8 cellular contexts compared by ENCODE assay signal in genomic region chr3:184584001-184584891, GRCh38. TPM values are rescaled to one million over a fixed set of nuclear protein-coding genes. Genes with fewer than 3 reads are reported as not detected.
DNase-seq lines count a peak whose midpoint lies in the region; ATAC-seq, FAIRE-seq and TF ChIP-seq lines count a peak whose summit lies in the region.

No MANE protein-coding gene starts in this region.

- WGBS in small intestine, 3 donors, result 45 to 69% (median 62%) methylated on average over 39 to 43 of the region's 43 CpGs

- no peak for FAIRE-seq in endothelial cell of umbilical vein (lab: Jason Lieb, UNC)
- no peak for FAIRE-seq in small intestine (lab: Jason Lieb, UNC)

- peaks cover 5% of the 10 kb centered on the region for H3K4me1 ChIP-seq in endothelial cell of umbilical vein (ENCODE audit: control insufficient read depth, extremely low read depth, insufficient read depth, low read length)
- peaks cover 0 to 2% of the 10 kb centered on the region in 2 donors for H3K4me1 ChIP-seq in small intestine (ENCODE audit: control insufficient read depth in 2 of 2, insufficient read depth in 1 of 2, low read depth in 1 of 2, low read length in 1 of 2)

- peak overlapping the region; percentile 82 to 84 (median 84) for H3K27ac Mint-ChIP-seq in nephron

- intact Hi-C loops in endothelial cell of umbilical vein (cut with micrococcal nuclease), result loop anchor here (5.0 kb wide), 1 partner anchor 128 kb away; the partner anchor contains the start of gene MAGEF1

- POLR2A ChIA-PET in endothelial cell of umbilical vein (lab: Charles Lee), result no interaction called here

- CTCF ChIA-PET in endothelial cell of umbilical vein (lab: Charles Lee), result interaction anchor here (1.0 to 2.0 kb wide), 3 partner anchors 23 to 189 kb away, joined by 3 to 4 read pairs (median 3); partner anchors contain the start of gene EPHB3

- peak overlapping the region in 1 of 3 experiments; percentile 16 for H3K4me3 ChIP-seq in endothelial cell of umbilical vein (replicated peaks in 1 of 3; ENCODE audit: insufficient read depth in 1 of 3, low read depth in 1 of 3, low read length in 3 of 3)
- H3K4me3 ChIP-seq in small intestine (ENCODE audit: low read depth in 1 of 2, low read length in 2 of 2), result no peak overlapping the region

- H3K9me3 ChIP-seq in endothelial cell of umbilical vein (replicated peaks; ENCODE audit: control insufficient read depth, insufficient read depth, low read length), result no peaks in the 10 kb centered on the region
- no peaks in the 10 kb centered on the region for H3K9me3 ChIP-seq in small intestine (ENCODE audit: control insufficient read depth, low read depth)

- no peaks in the 10 kb centered on the region for H3K9me1 ChIP-seq in endothelial cell of umbilical vein (replicated peaks; ENCODE audit: control insufficient read depth, extremely low read depth, insufficient read depth, low read length)

- H3K27me3 ChIP-seq in endothelial cell of umbilical vein (ENCODE audit: control insufficient read depth in 2 of 2, insufficient read depth in 2 of 2, low read length in 2 of 2) (peaks cover 18 to 36% of the 10 kb centered on the region in 2 experiments), small intestine (ENCODE audit: control insufficient read depth in 2 of 2, insufficient read depth in 2 of 2, low read length in 2 of 2) (no peaks in the 10 kb centered on the region)

- H3K4me2 ChIP-seq in endothelial cell of umbilical vein (ENCODE audit: insufficient read depth, low read length), result peak overlapping the region; percentile 5

- H3K4me3 Mint-ChIP-seq in nephron, result peak overlapping the region; percentile 54 to 78 (median 59)

- TF ChIP-seq POLR2A in endothelial cell of umbilical vein (IDR thresholded peaks at IDR 0.05; ENCODE audit: low read depth, low read length), result no peak

- H2AFZ ChIP-seq in endothelial cell of umbilical vein (ENCODE audit: low read depth, low read length), result peak overlapping the region; percentile 24

- H3K9me3 Mint-ChIP-seq in nephron, result no peaks in the 10 kb centered on the region

- H4K20me1 ChIP-seq in endothelial cell of umbilical vein (replicated peaks; ENCODE audit: control insufficient read depth, extremely low read depth, insufficient read depth, low read length), result no peaks in the 10 kb centered on the region

- H3K36me3 ChIP-seq in endothelial cell of umbilical vein (ENCODE audit: control insufficient read depth in 2 of 2, extremely low read depth in 1 of 2, insufficient read depth in 2 of 2, low read length in 2 of 2) (no peaks in the 10 kb centered on the region), small intestine (ENCODE audit: control insufficient read depth in 2 of 2, insufficient read depth in 2 of 2, low read length in 2 of 2) (no peaks in the 10 kb centered on the region)

- DNase-seq in Ammon's horn (ENCODE audit: low spot score), result peak; percentile 39
- peak; percentile 17 for DNase-seq in MV-4-11 (lab: John Stamatoyannopoulos, UW)
- no peak for DNase-seq in endothelial cell of umbilical vein (ENCODE audit: low read depth, low spot score)
- DNase-seq in small intestine, result no peak
- no peak for DNase-seq in NCI-H1694 treated with DMSO at 0.1 percent for 48 hours (lab: John Stamatoyannopoulos, UW)
- DNase-seq in pons (ENCODE audit: low spot score), result no peak

- dilution Hi-C loops in endothelial cell of umbilical vein (cut with MboI; ENCODE audit: extremely low pct_ligation_motif_present, low sequenced_read_pairs), result no loop called here

- BruUV-seq in endothelial cell of umbilical vein (replicated peaks; lab: Mats Ljungman, UMichigan), result no TSS peak

- H3K79me2 ChIP-seq in endothelial cell of umbilical vein (ENCODE audit: control insufficient read depth, insufficient read depth, low read length), result no peaks in the 10 kb centered on the region

- no peak for ATAC-seq in HG03139 (IDR thresholded peaks at IDR 0.05; ENCODE audit: unreplicated experiment)

- peaks cover 27% of the 10 kb centered on the region for H3K36me3 Mint-ChIP-seq in nephron (ENCODE audit: low read depth)

- TF ChIP-seq CTCF in endothelial cell of umbilical vein (IDR thresholded peaks at IDR 0.05; ENCODE audit: extremely low read depth in 1 of 2, insufficient read depth in 1 of 2, low read depth in 1 of 2, low read length in 2 of 2) (peak; percentile 17 to 23), nephron (IDR thresholded peaks at IDR 0.05; ENCODE audit: unreplicated experiment in 3 of 3) (peak; percentile 32 to 42 (median 39))

- no peak overlapping the region for H3K27ac ChIP-seq in endothelial cell of umbilical vein (ENCODE audit: insufficient read depth, low read depth, low read length)
- no peak overlapping the region for H3K27ac ChIP-seq in small intestine (ENCODE audit: low read depth in 1 of 2, low read length in 1 of 2)

- no peak overlapping the region for H3K9ac ChIP-seq in endothelial cell of umbilical vein (replicated peaks; ENCODE audit: extremely low read depth, insufficient read depth, low read length)

- H3K27me3 Mint-ChIP-seq in nephron (ENCODE audit: low read depth), result no peaks in the 10 kb centered on the region

- peaks cover 45% of the 10 kb centered on the region for H3K4me1 Mint-ChIP-seq in nephron

TF ChIP-seq in endothelial cell of umbilical vein, 7 proteins besides CTCF, POLR2A, EP300 and RAD21:
- no peak for TF ChIP-seq POLR2AphosphoS5 (IDR thresholded peaks at IDR 0.05; ENCODE audit: insufficient read depth, low read depth, low read length)
- no peak for TF ChIP-seq GATA2 (IDR thresholded peaks at IDR 0.05; ENCODE audit: insufficient read depth, insufficient read length, low read depth, low read length)
- no peak for TF ChIP-seq FOS (IDR thresholded peaks at IDR 0.05; ENCODE audit: borderline replicate concordance, insufficient read depth, low read length)
- TF ChIP-seq EZH2 (IDR thresholded peaks at IDR 0.05; ENCODE audit: borderline replicate concordance, low read depth, low read length, severe bottlenecking), result no peak
- no peak for TF ChIP-seq MYC (IDR thresholded peaks at IDR 0.05; ENCODE audit: low read depth, low read length)
- no peak for TF ChIP-seq MAX (IDR thresholded peaks at IDR 0.05; ENCODE audit: insufficient read depth, insufficient read length)
- no peak for TF ChIP-seq JUN (IDR thresholded peaks at IDR 0.05; ENCODE audit: borderline replicate concordance, insufficient read depth, insufficient read length, low read depth)
TF ChIP-seq in endothelial cell of umbilical vein: peak in this region for 0.

RNA-seq across cellular contexts. Expression of gene EPHB3, which starts 22.7 kb away (rescaled TPM):
- not detected in 2 replicates for total RNA-seq in endothelial cell of umbilical vein
- polyA plus RNA-seq in endothelial cell of umbilical vein (0.01 TPM in 1 of 2 replicates, not detected in the other), small intestine (10 to 100 TPM in 1 of 3 donors, under 1 TPM in 2; 0.27 to 16.7 (median 0.67) TPM)
- polyA plus RNA-seq in endothelial cell of umbilical vein (2011; cell fraction: cytosol; rRNA removed), result not detected in 2 replicates
- not detected in 2 replicates for polyA plus RNA-seq in endothelial cell of umbilical vein (2011; cell fraction: nucleus; rRNA removed)
- not detected in 2 replicates for polyA plus RNA-seq in endothelial cell of umbilical vein (2012)
- polyA minus RNA-seq in endothelial cell of umbilical vein, result not detected in 2 replicates
- not detected for polyA minus RNA-seq in endothelial cell of umbilical vein (2011; cell fraction: cytosol; rRNA and poly(A)+ RNA removed)
- not detected in 2 replicates for polyA minus RNA-seq in endothelial cell of umbilical vein (2011; cell fraction: nucleus; rRNA and poly(A)+ RNA removed)

Comparison
In these comparisons a context has a peak if more than half of its experiments do, and no peak if none do; other contexts are left out.
1. DNase-seq: peak in Ammon's horn (single experiment) and MV-4-11 (single experiment); none in endothelial cell of umbilical vein (single experiment), small intestine (single experiment), NCI-H1694 treated with DMSO at 0.1 percent for 48 hours (single experiment) and pons (single experiment).